In the genomic region with DNA sequence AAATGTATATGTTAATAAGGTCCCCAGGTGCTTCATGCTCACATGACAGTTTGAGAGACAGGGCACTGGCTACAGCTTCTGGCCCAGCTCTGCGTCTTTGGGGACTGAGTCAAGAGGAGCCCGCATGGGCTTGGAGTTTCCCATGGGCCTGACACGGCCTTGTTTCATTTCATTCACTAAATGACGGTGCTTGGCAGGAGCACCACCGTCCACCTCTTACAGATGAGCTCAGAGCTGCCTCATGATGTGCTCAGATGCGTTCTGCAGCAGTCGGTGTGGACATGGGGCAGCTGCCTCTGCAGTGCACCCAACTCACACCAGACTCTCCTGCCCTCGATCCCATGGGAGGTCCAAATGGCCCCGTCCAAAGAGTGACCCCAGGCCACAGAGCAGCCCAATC, we compare ENCODE assay signal across 1 cellular context.
TF ChIP-seq lines count a peak whose summit lies in the region.

No MANE protein-coding gene starts in this region.

TF ChIP-seq in H1, 55 proteins besides CTCF, POLR2A, EP300 and RAD21:
- TF ChIP-seq RXRA (IDR thresholded peaks at IDR 0.05; ENCODE audit: insufficient read depth, low read depth, low read length) (no peak), RFX5 (IDR thresholded peaks at IDR 0.05; ENCODE audit: borderline replicate concordance, low read depth, low read length) (no peak), BACH1 (IDR thresholded peaks at IDR 0.05; ENCODE audit: low read length) (no peak), TEAD4 (IDR thresholded peaks at IDR 0.05; ENCODE audit: low read depth, low read length) (no peak), KDM4A (IDR thresholded peaks at IDR 0.05; ENCODE audit: low read depth, low read length, severe bottlenecking) (no peak), SAP30 (IDR thresholded peaks at IDR 0.05; ENCODE audit: insufficient read depth, insufficient replicate concordance, low read length) (no peak), SRF (IDR thresholded peaks at IDR 0.05; ENCODE audit: low read depth, low read length) (no peak), YY1 (IDR thresholded peaks at IDR 0.05; ENCODE audit: low read depth, low read length) (no peak), CHD2 (IDR thresholded peaks at IDR 0.05; ENCODE audit: low read length) (no peak), HDAC2 (IDR thresholded peaks at IDR 0.05; ENCODE audit: borderline replicate concordance in 1 of 2, low read depth in 2 of 2, low read length in 2 of 2) (no peak), RNF2 (IDR thresholded peaks at IDR 0.05; ENCODE audit: borderline replicate concordance, low read depth, low read length, missing control alignments, poor library complexity, severe bottlenecking) (no peak), CHD1 (IDR thresholded peaks at IDR 0.05; ENCODE audit: low read depth, low read length) (no peak)
- TF ChIP-seq, protein P1, sequence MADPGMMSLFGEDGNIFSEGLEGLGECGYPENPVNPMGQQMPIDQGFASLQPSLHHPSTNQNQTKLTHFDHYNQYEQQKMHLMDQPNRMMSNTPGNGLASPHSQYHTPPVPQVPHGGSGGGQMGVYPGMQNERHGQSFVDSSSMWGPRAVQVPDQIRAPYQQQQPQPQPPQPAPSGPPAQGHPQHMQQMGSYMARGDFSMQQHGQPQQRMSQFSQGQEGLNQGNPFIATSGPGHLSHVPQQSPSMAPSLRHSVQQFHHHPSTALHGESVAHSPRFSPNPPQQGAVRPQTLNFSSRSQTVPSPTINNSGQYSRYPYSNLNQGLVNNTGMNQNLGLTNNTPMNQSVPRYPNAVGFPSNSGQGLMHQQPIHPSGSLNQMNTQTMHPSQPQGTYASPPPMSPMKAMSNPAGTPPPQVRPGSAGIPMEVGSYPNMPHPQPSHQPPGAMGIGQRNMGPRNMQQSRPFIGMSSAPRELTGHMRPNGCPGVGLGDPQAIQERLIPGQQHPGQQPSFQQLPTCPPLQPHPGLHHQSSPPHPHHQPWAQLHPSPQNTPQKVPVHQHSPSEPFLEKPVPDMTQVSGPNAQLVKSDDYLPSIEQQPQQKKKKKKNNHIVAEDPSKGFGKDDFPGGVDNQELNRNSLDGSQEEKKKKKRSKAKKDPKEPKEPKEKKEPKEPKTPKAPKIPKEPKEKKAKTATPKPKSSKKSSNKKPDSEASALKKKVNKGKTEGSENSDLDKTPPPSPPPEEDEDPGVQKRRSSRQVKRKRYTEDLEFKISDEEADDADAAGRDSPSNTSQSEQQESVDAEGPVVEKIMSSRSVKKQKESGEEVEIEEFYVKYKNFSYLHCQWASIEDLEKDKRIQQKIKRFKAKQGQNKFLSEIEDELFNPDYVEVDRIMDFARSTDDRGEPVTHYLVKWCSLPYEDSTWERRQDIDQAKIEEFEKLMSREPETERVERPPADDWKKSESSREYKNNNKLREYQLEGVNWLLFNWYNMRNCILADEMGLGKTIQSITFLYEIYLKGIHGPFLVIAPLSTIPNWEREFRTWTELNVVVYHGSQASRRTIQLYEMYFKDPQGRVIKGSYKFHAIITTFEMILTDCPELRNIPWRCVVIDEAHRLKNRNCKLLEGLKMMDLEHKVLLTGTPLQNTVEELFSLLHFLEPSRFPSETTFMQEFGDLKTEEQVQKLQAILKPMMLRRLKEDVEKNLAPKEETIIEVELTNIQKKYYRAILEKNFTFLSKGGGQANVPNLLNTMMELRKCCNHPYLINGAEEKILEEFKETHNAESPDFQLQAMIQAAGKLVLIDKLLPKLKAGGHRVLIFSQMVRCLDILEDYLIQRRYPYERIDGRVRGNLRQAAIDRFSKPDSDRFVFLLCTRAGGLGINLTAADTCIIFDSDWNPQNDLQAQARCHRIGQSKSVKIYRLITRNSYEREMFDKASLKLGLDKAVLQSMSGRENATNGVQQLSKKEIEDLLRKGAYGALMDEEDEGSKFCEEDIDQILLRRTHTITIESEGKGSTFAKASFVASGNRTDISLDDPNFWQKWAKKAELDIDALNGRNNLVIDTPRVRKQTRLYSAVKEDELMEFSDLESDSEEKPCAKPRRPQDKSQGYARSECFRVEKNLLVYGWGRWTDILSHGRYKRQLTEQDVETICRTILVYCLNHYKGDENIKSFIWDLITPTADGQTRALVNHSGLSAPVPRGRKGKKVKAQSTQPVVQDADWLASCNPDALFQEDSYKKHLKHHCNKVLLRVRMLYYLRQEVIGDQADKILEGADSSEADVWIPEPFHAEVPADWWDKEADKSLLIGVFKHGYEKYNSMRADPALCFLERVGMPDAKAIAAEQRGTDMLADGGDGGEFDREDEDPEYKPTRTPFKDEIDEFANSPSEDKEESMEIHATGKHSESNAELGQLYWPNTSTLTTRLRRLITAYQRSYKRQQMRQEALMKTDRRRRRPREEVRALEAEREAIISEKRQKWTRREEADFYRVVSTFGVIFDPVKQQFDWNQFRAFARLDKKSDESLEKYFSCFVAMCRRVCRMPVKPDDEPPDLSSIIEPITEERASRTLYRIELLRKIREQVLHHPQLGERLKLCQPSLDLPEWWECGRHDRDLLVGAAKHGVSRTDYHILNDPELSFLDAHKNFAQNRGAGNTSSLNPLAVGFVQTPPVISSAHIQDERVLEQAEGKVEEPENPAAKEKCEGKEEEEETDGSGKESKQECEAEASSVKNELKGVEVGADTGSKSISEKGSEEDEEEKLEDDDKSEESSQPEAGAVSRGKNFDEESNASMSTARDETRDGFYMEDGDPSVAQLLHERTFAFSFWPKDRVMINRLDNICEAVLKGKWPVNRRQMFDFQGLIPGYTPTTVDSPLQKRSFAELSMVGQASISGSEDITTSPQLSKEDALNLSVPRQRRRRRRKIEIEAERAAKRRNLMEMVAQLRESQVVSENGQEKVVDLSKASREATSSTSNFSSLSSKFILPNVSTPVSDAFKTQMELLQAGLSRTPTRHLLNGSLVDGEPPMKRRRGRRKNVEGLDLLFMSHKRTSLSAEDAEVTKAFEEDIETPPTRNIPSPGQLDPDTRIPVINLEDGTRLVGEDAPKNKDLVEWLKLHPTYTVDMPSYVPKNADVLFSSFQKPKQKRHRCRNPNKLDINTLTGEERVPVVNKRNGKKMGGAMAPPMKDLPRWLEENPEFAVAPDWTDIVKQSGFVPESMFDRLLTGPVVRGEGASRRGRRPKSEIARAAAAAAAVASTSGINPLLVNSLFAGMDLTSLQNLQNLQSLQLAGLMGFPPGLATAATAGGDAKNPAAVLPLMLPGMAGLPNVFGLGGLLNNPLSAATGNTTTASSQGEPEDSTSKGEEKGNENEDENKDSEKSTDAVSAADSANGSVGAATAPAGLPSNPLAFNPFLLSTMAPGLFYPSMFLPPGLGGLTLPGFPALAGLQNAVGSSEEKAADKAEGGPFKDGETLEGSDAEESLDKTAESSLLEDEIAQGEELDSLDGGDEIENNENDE (IDR thresholded peaks at IDR 0.05; ENCODE audit: insufficient replicate concordance, low read length), result no peak
- TF ChIP-seq, protein P2, sequence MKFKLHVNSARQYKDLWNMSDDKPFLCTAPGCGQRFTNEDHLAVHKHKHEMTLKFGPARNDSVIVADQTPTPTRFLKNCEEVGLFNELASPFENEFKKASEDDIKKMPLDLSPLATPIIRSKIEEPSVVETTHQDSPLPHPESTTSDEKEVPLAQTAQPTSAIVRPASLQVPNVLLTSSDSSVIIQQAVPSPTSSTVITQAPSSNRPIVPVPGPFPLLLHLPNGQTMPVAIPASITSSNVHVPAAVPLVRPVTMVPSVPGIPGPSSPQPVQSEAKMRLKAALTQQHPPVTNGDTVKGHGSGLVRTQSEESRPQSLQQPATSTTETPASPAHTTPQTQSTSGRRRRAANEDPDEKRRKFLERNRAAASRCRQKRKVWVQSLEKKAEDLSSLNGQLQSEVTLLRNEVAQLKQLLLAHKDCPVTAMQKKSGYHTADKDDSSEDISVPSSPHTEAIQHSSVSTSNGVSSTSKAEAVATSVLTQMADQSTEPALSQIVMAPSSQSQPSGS (IDR thresholded peaks at IDR 0.05; ENCODE audit: low read length), result no peak
